In genomic region chr15:74072132-74072531, GRCh38 we compare ENCODE assay signal across 17 cellular contexts. TPM values are rescaled to one million over a fixed set of nuclear protein-coding genes. Genes with fewer than 3 reads are reported as not detected.
DNase-seq lines count a peak whose midpoint lies in the region; ATAC-seq and TF ChIP-seq lines count a peak whose summit lies in the region.
"Not testable (repeated sequence)": the region's sequence is repeated elsewhere in the genome, so short reads cannot be mapped to it uniquely, and the experiment has no call there.
"Had no signal": no experiment of that assay in that cellular context is flagged by ENCODE, and none has a peak within 500 bp of the region (broad histone marks: within the 10 kb centered on the region; RNA-seq: fewer than 3 reads in every experiment).

No MANE protein-coding gene starts in this region.

- TF ChIP-seq CTCF in type B pancreatic cell (conservative IDR thresholded peaks at IDR 0.05): not testable (repeated sequence)

- peak; percentile 10 for DNase-seq in activated CD8-positive, alpha-beta T cell treated with anti-CD3 and anti-CD28 coated beads, Interleukin-2, amount 10 ng/mL, durations not matched to agents 7 days and 5 days
- peak; percentile 38 for DNase-seq in activated CD8-positive, alpha-beta memory T cell treated with anti-CD3 and anti-CD28 coated beads, Interleukin-2, amount 10 ng/mL, durations not matched to agents 7 days and 5 days
- DNase-seq in activated CD8-positive, alpha-beta memory T cell treated with anti-CD3 and anti-CD28 coated beads, Interleukin-2, amount 50 U/mL, for 48 hours: peak; percentile 47
- peak; percentile 22 for DNase-seq in left lobe of liver (ENCODE audit: low spot score)
- DNase-seq in posterior vena cava (ENCODE audit: low spot score): peak; percentile 24
- peak; percentile 62 for DNase-seq in type B pancreatic cell (ENCODE audit: extremely low spot score, unreplicated experiment)

- CTCF ChIA-PET in activated CD8-positive, alpha-beta T cell treated with anti-CD3 and anti-CD28 coated beads, Interleukin-2, amount 10 ng/mL, durations not matched to agents 7 days and 5 days (lab: Charles Lee); activated CD8-positive, alpha-beta memory T cell treated with anti-CD3 and anti-CD28 coated beads, Interleukin-2, amount 10 ng/mL, durations not matched to agents 7 days and 5 days (lab: Charles Lee): not testable (repeated sequence)

- H3K36me3 Mint-ChIP-seq in activated CD8-positive, alpha-beta T cell treated with anti-CD3 and anti-CD28 coated beads, Interleukin-2, amount 10 ng/mL, durations not matched to agents 7 days and 5 days (ENCODE audit: low read depth); activated CD8-positive, alpha-beta memory T cell treated with anti-CD3 and anti-CD28 coated beads, Interleukin-2, amount 10 ng/mL, durations not matched to agents 7 days and 5 days; type B pancreatic cell: not testable (repeated sequence)

- H3K9me3 Mint-ChIP-seq in activated CD8-positive, alpha-beta T cell treated with anti-CD3 and anti-CD28 coated beads, Interleukin-2, amount 10 ng/mL, durations not matched to agents 7 days and 5 days (ENCODE audit: insufficient read depth); activated CD8-positive, alpha-beta memory T cell treated with anti-CD3 and anti-CD28 coated beads, Interleukin-2, amount 10 ng/mL, durations not matched to agents 7 days and 5 days (ENCODE audit: low read depth); type B pancreatic cell: not testable (repeated sequence)

- not testable (repeated sequence) for H3K4me1 Mint-ChIP-seq in activated CD8-positive, alpha-beta T cell treated with anti-CD3 and anti-CD28 coated beads, Interleukin-2, amount 10 ng/mL, durations not matched to agents 7 days and 5 days (ENCODE audit: low read depth); activated CD8-positive, alpha-beta memory T cell treated with anti-CD3 and anti-CD28 coated beads, Interleukin-2, amount 10 ng/mL, durations not matched to agents 7 days and 5 days; type B pancreatic cell (ENCODE audit: unreplicated experiment)

- H3K27me3 Mint-ChIP-seq in activated CD8-positive, alpha-beta T cell treated with anti-CD3 and anti-CD28 coated beads, Interleukin-2, amount 10 ng/mL, durations not matched to agents 7 days and 5 days (ENCODE audit: low read depth); activated CD8-positive, alpha-beta memory T cell treated with anti-CD3 and anti-CD28 coated beads, Interleukin-2, amount 10 ng/mL, durations not matched to agents 7 days and 5 days; type B pancreatic cell: not testable (repeated sequence)

- ATAC-seq in activated CD8-positive, alpha-beta T cell treated with anti-CD3 and anti-CD28 coated beads, Interleukin-2, amount 10 ng/mL, durations not matched to agents 7 days and 5 days; activated CD8-positive, alpha-beta memory T cell treated with anti-CD3 and anti-CD28 coated beads, Interleukin-2, amount 10 ng/mL, durations not matched to agents 7 days and 5 days; left lobe of liver: not testable (repeated sequence)

- POLR2A ChIA-PET in activated CD8-positive, alpha-beta T cell treated with anti-CD3 and anti-CD28 coated beads, Interleukin-2, amount 10 ng/mL, durations not matched to agents 7 days and 5 days (lab: Charles Lee): not testable (repeated sequence)

- not testable (repeated sequence) for H3K27ac Mint-ChIP-seq in activated CD8-positive, alpha-beta T cell treated with anti-CD3 and anti-CD28 coated beads, Interleukin-2, amount 10 ng/mL, durations not matched to agents 7 days and 5 days; activated CD8-positive, alpha-beta memory T cell treated with anti-CD3 and anti-CD28 coated beads, Interleukin-2, amount 10 ng/mL, durations not matched to agents 7 days and 5 days; type B pancreatic cell

- not testable (repeated sequence) for H3K4me3 Mint-ChIP-seq in activated CD8-positive, alpha-beta T cell treated with anti-CD3 and anti-CD28 coated beads, Interleukin-2, amount 10 ng/mL, durations not matched to agents 7 days and 5 days; activated CD8-positive, alpha-beta memory T cell treated with anti-CD3 and anti-CD28 coated beads, Interleukin-2, amount 10 ng/mL, durations not matched to agents 7 days and 5 days; type B pancreatic cell

- intact Hi-C loops in posterior vena cava (cut with DNase I): not testable (repeated sequence)

RNA-seq across cellular contexts. Expression of gene GOLGA6A, which starts 10.2 kb away (rescaled TPM):
- total RNA-seq in activated CD8-positive, alpha-beta T cell treated with anti-CD3 and anti-CD28 coated beads, Interleukin-2, amount 10 ng/mL, durations not matched to agents 7 days and 5 days: not detected
- total RNA-seq in activated CD8-positive, alpha-beta memory T cell treated with anti-CD3 and anti-CD28 coated beads, Interleukin-2, amount 10 ng/mL, durations not matched to agents 7 days and 5 days: not detected
- total RNA-seq in left lobe of liver: 1.6 TPM
- total RNA-seq in posterior vena cava: under 1 TPM in 1 of 2 donors, not detected in 1; 0.24 TPM
- not detected in 2 replicates for total RNA-seq in type B pancreatic cell (ENCODE audit: low replicate concordance)
- total RNA-seq: A172; A673; Caco-2; Calu3; CD8-positive, alpha-beta T cell; Daoy had no signal

RNA-seq across cellular contexts. Expression of gene ISLR2, which starts 58.3 kb away (rescaled TPM):
- not detected for total RNA-seq in activated CD8-positive, alpha-beta T cell treated with anti-CD3 and anti-CD28 coated beads, Interleukin-2, amount 10 ng/mL, durations not matched to agents 7 days and 5 days
- total RNA-seq in activated CD8-positive, alpha-beta memory T cell treated with anti-CD3 and anti-CD28 coated beads, Interleukin-2, amount 10 ng/mL, durations not matched to agents 7 days and 5 days: under 1 TPM; 0.14 to 0.20 TPM
- total RNA-seq in left lobe of liver (0.30 TPM), posterior vena cava (under 1 TPM; 0.62 to 0.65 TPM), type B pancreatic cell (ENCODE audit: low replicate concordance) (0.59 and 16.9 TPM in 2 replicates)
- total RNA-seq: A172; B cell; Caco-2; Calu3; CD4-positive, alpha-beta memory T cell; CD4-positive, alpha-beta T cell; CD4-positive, CD25-positive, alpha-beta regulatory T cell; CD8-positive, alpha-beta memory T cell; CD8-positive, alpha-beta T cell; Daoy had no signal

Comparison
In these comparisons a context has a peak if more than half of its experiments do, and no peak if none do; other contexts are left out.
1. DNase-seq: peak in every context shown above with its lines; median percentile 62 in type B pancreatic cell; 47 in activated CD8-positive, alpha-beta memory T cell treated with anti-CD3 and anti-CD28 coated beads, Interleukin-2, amount 50 U/mL, for 48 hours; 38 in activated CD8-positive, alpha-beta memory T cell treated with anti-CD3 and anti-CD28 coated beads, Interleukin-2, amount 10 ng/mL, durations not matched to agents 7 days and 5 days; 24 in posterior vena cava; 22 in left lobe of liver; 10 in activated CD8-positive, alpha-beta T cell treated with anti-CD3 and anti-CD28 coated beads, Interleukin-2, amount 10 ng/mL, durations not matched to agents 7 days and 5 days.